In the genomic region with DNA sequence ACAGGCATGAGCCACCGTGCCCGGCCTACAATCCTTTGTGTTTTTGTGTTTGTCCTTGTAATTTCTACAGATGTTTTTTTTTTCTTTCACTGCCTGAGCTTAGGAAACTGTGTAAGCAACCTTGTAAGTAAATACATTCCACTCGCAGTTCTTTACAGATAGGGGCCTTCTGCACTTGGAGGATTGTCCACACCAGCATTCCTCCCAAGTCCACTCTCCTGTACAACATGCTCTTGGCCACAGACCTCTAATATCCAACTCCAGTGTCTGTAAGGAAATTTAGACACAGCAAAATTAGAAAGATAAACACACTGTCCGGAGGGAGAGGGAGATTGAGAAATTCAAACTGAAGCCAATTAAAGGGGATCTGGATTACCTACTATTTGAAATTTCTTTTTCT, we compare ENCODE assay signal across 16 cellular contexts. TPM values are rescaled to one million over a fixed set of nuclear protein-coding genes. Genes with fewer than 3 reads are reported as not detected.
DNase-seq lines count a peak whose midpoint lies in the region; ATAC-seq and TF ChIP-seq lines count a peak whose summit lies in the region.
"Had no signal": no experiment of that assay in that cellular context is flagged by ENCODE, and none has a peak within 500 bp of the region (broad histone marks: within the 10 kb centered on the region; RNA-seq: fewer than 3 reads in every experiment).

No MANE protein-coding gene starts in this region.

- peaks cover 15 to 42% of the 10 kb centered on the region in 2 donors for H3K4me1 ChIP-seq in adrenal gland (replicated peaks in 1 of 2)
- H3K4me1 ChIP-seq in thoracic aorta (ENCODE audit: control insufficient read depth in 1 of 2, low read depth in 2 of 2) = peaks cover 43 to 82% of the 10 kb centered on the region in 2 donors
- H3K4me1 ChIP-seq in upper lobe of left lung = peaks cover 8 to 34% (median 17%) of the 10 kb centered on the region in 4 donors
- H3K4me1 ChIP-seq: prostate gland had no signal

- peak overlapping the region; percentile 51 for H3K27ac Mint-ChIP-seq in dendritic cell treated with granulocyte-macrophage colony-stimulating factor and Interleukin-4, amounts not matched to agents 40 ng/mL and 50 ng/mL, for 4 days
- H3K27ac Mint-ChIP-seq in nephron = peak overlapping the region; percentile 16 to 59 (median 18)
- H3K27ac Mint-ChIP-seq: activated naive CD8-positive, alpha-beta T cell had no signal

- H3K36me3 Mint-ChIP-seq in dendritic cell treated with granulocyte-macrophage colony-stimulating factor and Interleukin-4, amounts not matched to agents 40 ng/mL and 50 ng/mL, for 4 days (ENCODE audit: low read depth) = peaks cover 7% of the 10 kb centered on the region
- H3K36me3 Mint-ChIP-seq in nephron (ENCODE audit: low read depth) = no peaks in the 10 kb centered on the region
- H3K36me3 Mint-ChIP-seq: activated naive CD8-positive, alpha-beta T cell had no signal

- H3K9me3 ChIP-seq in adrenal gland (replicated peaks in 1 of 3) (no peaks in the 10 kb centered on the region), thoracic aorta (no peaks in the 10 kb centered on the region), upper lobe of left lung (no peaks in the 10 kb centered on the region)
- H3K9me3 ChIP-seq: lower lobe of right lung, prostate gland had no signal

- DNase-seq in adrenal gland (peak in 1 of 7 donors; percentile 44), thoracic aorta (ENCODE audit: low spot score) (no peak), NCI-H1436 (lab: John Stamatoyannopoulos, UW) (no peak), upper lobe of left lung (no peak)
- DNase-seq: activated CD4-positive, CD25-positive, alpha-beta regulatory T cell treated with anti-CD3 and anti-CD28 coated beads, Interleukin-2, amount 50 U/mL, for 72 hours; effector CD4-positive, alpha-beta T cell; EL; lower lobe of right lung; NCI-H2081 treated with DMSO at 0.1 percent for 48 hours; NCI-H510A; NK-92 treated with Interleukin-12 subunit alpha and Interleukin-12 subunit beta, amount 100 ng/mL, for 24 hours had no signal

- H3K27ac ChIP-seq in adrenal gland = peak overlapping the region in 3 of 5 donors; percentile 56 to 72 (median 67)
- H3K27ac ChIP-seq in thoracic aorta = peak overlapping the region; percentile 14 to 68
- H3K27ac ChIP-seq in upper lobe of left lung = peak overlapping the region in 2 of 4 donors; percentile 31 to 62
- H3K27ac ChIP-seq: lower lobe of right lung, prostate gland had no signal

- H3K27me3 ChIP-seq in adrenal gland (no peaks in the 10 kb centered on the region), thoracic aorta (replicated peaks; ENCODE audit: insufficient read depth) (no peaks in the 10 kb centered on the region), upper lobe of left lung (no peaks in the 10 kb centered on the region)

- no peaks in the 10 kb centered on the region for H3K27me3 Mint-ChIP-seq in dendritic cell treated with granulocyte-macrophage colony-stimulating factor and Interleukin-4, amounts not matched to agents 40 ng/mL and 50 ng/mL, for 4 days
- H3K27me3 Mint-ChIP-seq in nephron (ENCODE audit: low read depth) = peaks cover 3% of the 10 kb centered on the region

- no peak for ATAC-seq in thoracic aorta (ENCODE audit: insufficient number of reproducible peaks, low FRiP score, low read depth)
- no peak for ATAC-seq in upper lobe of left lung (ENCODE audit: low FRiP score in 2 of 2)
- ATAC-seq in HG03135 (IDR thresholded peaks at IDR 0.05; ENCODE audit: unreplicated experiment) = no peak

- no peaks in the 10 kb centered on the region for H3K9me3 Mint-ChIP-seq in dendritic cell treated with granulocyte-macrophage colony-stimulating factor and Interleukin-4, amounts not matched to agents 40 ng/mL and 50 ng/mL, for 4 days
- H3K9me3 Mint-ChIP-seq in nephron = no peaks in the 10 kb centered on the region

- TF ChIP-seq POLR2A in adrenal gland (IDR thresholded peaks at IDR 0.05) (no peak), upper lobe of left lung (IDR thresholded peaks at IDR 0.05) (no peak)

- intact Hi-C loops in adrenal gland (cut with DNase I) = no loop called here
- intact Hi-C loops in dendritic cell treated with granulocyte-macrophage colony-stimulating factor and Interleukin-4, amounts not matched to agents 40 ng/mL and 50 ng/mL, for 4 days (cut with micrococcal nuclease) = no loop called here

- H3K36me3 ChIP-seq in adrenal gland (replicated peaks in 1 of 2) (no peaks in the 10 kb centered on the region), thoracic aorta (no peaks in the 10 kb centered on the region), upper lobe of left lung (no peaks in the 10 kb centered on the region)
- H3K36me3 ChIP-seq: lower lobe of right lung, prostate gland had no signal

- TF ChIP-seq CTCF in adrenal gland (IDR thresholded peaks at IDR 0.05) = no peak
- TF ChIP-seq CTCF in nephron (IDR thresholded peaks at IDR 0.05; ENCODE audit: unreplicated experiment in 3 of 3) = no peak
- TF ChIP-seq CTCF in thoracic aorta (IDR thresholded peaks at IDR 0.05) = no peak
- no peak for TF ChIP-seq CTCF in upper lobe of left lung (IDR thresholded peaks at IDR 0.05)

- H3K4me3 ChIP-seq in adrenal gland = no peak overlapping the region
- no peak overlapping the region for H3K4me3 ChIP-seq in thoracic aorta
- H3K4me3 ChIP-seq in upper lobe of left lung = no peak overlapping the region
- H3K4me3 ChIP-seq: lower lobe of right lung, prostate gland had no signal

- no peak overlapping the region for H3K4me3 Mint-ChIP-seq in dendritic cell treated with granulocyte-macrophage colony-stimulating factor and Interleukin-4, amounts not matched to agents 40 ng/mL and 50 ng/mL, for 4 days
- peak overlapping the region in 1 of 3 experiments; percentile 4 for H3K4me3 Mint-ChIP-seq in nephron
- H3K4me3 Mint-ChIP-seq: activated naive CD8-positive, alpha-beta T cell had no signal

- no peak for TF ChIP-seq EP300 in upper lobe of left lung (IDR thresholded peaks at IDR 0.05)

- WGBS in adrenal gland, 4 donors = 31 to 42% (median 37%) methylated on average over 4 of the region's 4 CpGs
- 57 to 72% methylated on average over 4 of the region's 4 CpGs for WGBS in upper lobe of left lung, 2 donors

- peaks cover 68% of the 10 kb centered on the region for H3K4me1 Mint-ChIP-seq in dendritic cell treated with granulocyte-macrophage colony-stimulating factor and Interleukin-4, amounts not matched to agents 40 ng/mL and 50 ng/mL, for 4 days (ENCODE audit: low read depth)
- peaks cover 50% of the 10 kb centered on the region for H3K4me1 Mint-ChIP-seq in nephron

RNA-seq across cellular contexts. Expression of a gene that starts 9.5 kb away (rescaled TPM):
- 10 to 100 TPM; 27.8 to 69.8 (median 45.1) TPM for total RNA-seq in adrenal gland
- polyA plus RNA-seq in adrenal gland = 10 to 100 TPM; 22.6 to 33.8 (median 29.4) TPM
- total RNA-seq in thoracic aorta = 10 to 100 TPM; 87.7 to 92.8 TPM
- total RNA-seq in upper lobe of left lung = 10 to 100 TPM; 27.7 to 90.1 (median 45.2) TPM
